In genomic region chr3:48686538-48687219, GRCh38 we compare ENCODE assay signal across 8 cellular contexts. TPM values are rescaled to one million over a fixed set of nuclear protein-coding genes. Genes with fewer than 3 reads are reported as not detected.
DNase-seq lines count a peak whose midpoint lies in the region; ATAC-seq and TF ChIP-seq lines count a peak whose summit lies in the region.

No MANE protein-coding gene starts in this region.

- intact Hi-C loops in MCF 10A (cut with micrococcal nuclease): loop anchor here (5.0 to 10.0 kb wide), 2 partner anchors 81 to 132 kb away; partner anchors contain the start of gene PFKFB4
- intact Hi-C loops in mammary epithelial cell (cut with micrococcal nuclease): no loop called here

- TF ChIP-seq POLR2A in upper lobe of left lung (IDR thresholded peaks at IDR 0.05): no peak

- dilution Hi-C loops in mammary epithelial cell (cut with HindIII; ENCODE audit: low sequenced_read_pairs): no loop called here

- H3K27ac Mint-ChIP-seq in MCF 10A (ENCODE audit: low read depth, unreplicated experiment) (peak overlapping the region; percentile 35), memory B cell (peak overlapping the region; percentile 89)
- H3K27ac Mint-ChIP-seq in activated naive CD8-positive, alpha-beta T cell treated with anti-CD3 and anti-CD28 coated beads, Interleukin-2, amount 50 U/mL, for 24 hours: no peak overlapping the region

- TF ChIP-seq CTCF in MCF 10A (IDR thresholded peaks at IDR 0.05; ENCODE audit: unreplicated experiment) (no peak), mammary epithelial cell (conservative IDR thresholded peaks at IDR 0.05 in 1 of 2, IDR thresholded peaks at IDR 0.05 in 1 of 2; ENCODE audit: extremely low read depth in 1 of 2, insufficient read depth in 1 of 2, low read depth in 1 of 2, low read length in 2 of 2) (no peak), upper lobe of left lung (IDR thresholded peaks at IDR 0.05) (no peak)

- H3K4me3 ChIP-seq in mammary epithelial cell (replicated peaks in 1 of 3; ENCODE audit: insufficient read depth in 1 of 3, low read depth in 2 of 3, low read length in 3 of 3) (no peak overlapping the region), upper lobe of left lung (peak overlapping the region in 3 of 4 donors; percentile 71 to 96 (median 91))

- H3K4me3 Mint-ChIP-seq in MCF 10A (ENCODE audit: unreplicated experiment): peak overlapping the region; percentile 73
- peak overlapping the region; percentile 85 for H3K4me3 Mint-ChIP-seq in activated naive CD8-positive, alpha-beta T cell treated with anti-CD3 and anti-CD28 coated beads, Interleukin-2, amount 50 U/mL, for 24 hours
- peak overlapping the region; percentile 96 for H3K4me3 Mint-ChIP-seq in memory B cell

- H3K9me3 ChIP-seq in mammary epithelial cell (replicated peaks; ENCODE audit: insufficient read depth, low read length): no peaks in the 10 kb centered on the region
- no peaks in the 10 kb centered on the region for H3K9me3 ChIP-seq in upper lobe of left lung

- CTCF ChIA-PET in MCF 10A (lab: Yijun Ruan, JAX): interaction anchor here (0.5 to 1.8 kb wide), 13 partner anchors 9 to 382 kb away, joined by 3 to 16 read pairs (median 4); partner anchors contain the start of gene PFKFB4
- CTCF ChIA-PET in mammary epithelial cell (lab: Charles Lee; ENCODE audit: low non-redundant PET): interaction anchor here (1.4 kb wide), 1 partner anchor 53 kb away, joined by 3 read pairs; no protein-coding TSS in a partner anchor

- in situ Hi-C loops in mammary epithelial cell (cut with MboI; ENCODE audit: low sequenced_read_pairs in 2 of 2): no loop called here

- DNase-seq in MCF 10A (ENCODE audit: unreplicated experiment) (no peak), mammary epithelial cell (no peak), memory B cell (ENCODE audit: low spot score in 2 of 2) (no peak), upper lobe of left lung (no peak), 8988T (no peak), NCI-H1092 treated with DMSO at 0.1 percent for 48 hours (lab: John Stamatoyannopoulos, UW) (no peak)
- no peak for DNase-seq in activated naive CD8-positive, alpha-beta T cell treated with anti-CD3 and anti-CD28 coated beads, Interleukin-2, amount 50 U/mL, for 24 hours

- H3K36me3 ChIP-seq in mammary epithelial cell (ENCODE audit: insufficient read depth, low read length) (peaks cover 32% of the 10 kb centered on the region), upper lobe of left lung (peaks cover 26 to 53% (median 48%) of the 10 kb centered on the region in 4 donors)

- H3K27ac ChIP-seq in mammary epithelial cell (ENCODE audit: insufficient read depth, low read depth, low read length) (no peak overlapping the region), upper lobe of left lung (peak overlapping the region in 3 of 4 donors; percentile 88 to 92 (median 88))

- WGBS in mammary epithelial cell (ENCODE audit: low coverage, missing lambda C conversion rate): 42% methylated on average over 9 of the region's 10 CpGs
- 52 to 61% methylated on average over 10 of the region's 10 CpGs for WGBS in upper lobe of left lung, 2 donors

- H3K36me3 Mint-ChIP-seq in MCF 10A (ENCODE audit: insufficient read depth, unreplicated experiment) (peaks cover 76% of the 10 kb centered on the region), memory B cell (peaks cover 21% of the 10 kb centered on the region)
- peaks cover 18% of the 10 kb centered on the region for H3K36me3 Mint-ChIP-seq in activated naive CD8-positive, alpha-beta T cell treated with anti-CD3 and anti-CD28 coated beads, Interleukin-2, amount 50 U/mL, for 24 hours (ENCODE audit: low read depth)

- no peak overlapping the region for H2AFZ ChIP-seq in mammary epithelial cell (ENCODE audit: low read depth, low read length)

- H3K4me1 ChIP-seq in mammary epithelial cell (ENCODE audit: insufficient read depth, low read length) (peaks cover 32% of the 10 kb centered on the region), upper lobe of left lung (peaks cover 23 to 31% (median 26%) of the 10 kb centered on the region in 4 donors)

- H3K4me1 Mint-ChIP-seq in MCF 10A (ENCODE audit: insufficient read depth, unreplicated experiment): peaks cover 34% of the 10 kb centered on the region
- H3K4me1 Mint-ChIP-seq in activated naive CD8-positive, alpha-beta T cell treated with anti-CD3 and anti-CD28 coated beads, Interleukin-2, amount 50 U/mL, for 24 hours: peaks cover 16% of the 10 kb centered on the region
- H3K4me1 Mint-ChIP-seq in memory B cell: peaks cover 17% of the 10 kb centered on the region

- BruUV-seq in MCF 10A (replicated peaks; lab: Mats Ljungman, UMichigan) (no TSS peak), mammary epithelial cell (replicated peaks; lab: Mats Ljungman, UMichigan) (no TSS peak)

- H3K9me3 Mint-ChIP-seq in MCF 10A (ENCODE audit: unreplicated experiment) (no peaks in the 10 kb centered on the region), memory B cell (no peaks in the 10 kb centered on the region)
- no peaks in the 10 kb centered on the region for H3K9me3 Mint-ChIP-seq in activated naive CD8-positive, alpha-beta T cell treated with anti-CD3 and anti-CD28 coated beads, Interleukin-2, amount 50 U/mL, for 24 hours

- ATAC-seq in activated naive CD8-positive, alpha-beta T cell treated with anti-CD3 and anti-CD28 coated beads, Interleukin-2, amount 50 U/mL, for 24 hours: no peak
- ATAC-seq in memory B cell (ENCODE audit: low read depth): no peak
- ATAC-seq in upper lobe of left lung (ENCODE audit: low FRiP score in 2 of 2): no peak
- ATAC-seq in HG03139 (IDR thresholded peaks at IDR 0.05; ENCODE audit: unreplicated experiment): no peak

- no peaks in the 10 kb centered on the region for H3K27me3 ChIP-seq in mammary epithelial cell (ENCODE audit: insufficient read depth, low read length)
- no peaks in the 10 kb centered on the region for H3K27me3 ChIP-seq in upper lobe of left lung

- H3K4me2 ChIP-seq in mammary epithelial cell (ENCODE audit: insufficient read depth, low read depth, low read length): no peak overlapping the region

- TF ChIP-seq EP300 in upper lobe of left lung (IDR thresholded peaks at IDR 0.05): no peak

- H3K9ac ChIP-seq in mammary epithelial cell (ENCODE audit: insufficient read depth, low read length): no peak overlapping the region

- POLR2A ChIA-PET in MCF 10A (lab: Yijun Ruan, JAX): interaction anchor here (0.5 to 1.9 kb wide), 12 partner anchors 9 to 419 kb away, joined by 3 to 17 read pairs (median 4); partner anchors contain the start of genes CCDC51, CELSR3, IP6K2 and PFKFB4

- H4K20me1 ChIP-seq in mammary epithelial cell (ENCODE audit: insufficient read depth, low read length): no peaks in the 10 kb centered on the region

- peaks cover 53% of the 10 kb centered on the region for H3K79me2 ChIP-seq in mammary epithelial cell (ENCODE audit: insufficient read depth, low read length)

- no peaks in the 10 kb centered on the region for H3K27me3 Mint-ChIP-seq in MCF 10A (ENCODE audit: insufficient read depth, unreplicated experiment)
- no peaks in the 10 kb centered on the region for H3K27me3 Mint-ChIP-seq in activated naive CD8-positive, alpha-beta T cell treated with anti-CD3 and anti-CD28 coated beads, Interleukin-2, amount 50 U/mL, for 24 hours
- H3K27me3 Mint-ChIP-seq in memory B cell: no peaks in the 10 kb centered on the region

RNA-seq across cellular contexts. Expression of gene NCKIPSD, which starts 1.0 kb away (rescaled TPM):
- total RNA-seq in MCF 10A (2022) (23.8 and 26.9 TPM in 2 replicates), mammary epithelial cell (10 to 100 TPM; 14.8 to 21.1 TPM), upper lobe of left lung (10 to 100 TPM; 17.8 to 55.5 (median 21.8) TPM)
- 23.8 TPM for polyA plus RNA-seq in mammary epithelial cell
- polyA minus RNA-seq in mammary epithelial cell: 14.0 TPM

RNA-seq across cellular contexts. Expression of gene CELSR3, which starts 24.0 kb away (rescaled TPM):
- total RNA-seq in MCF 10A (2022): 17.6 and 21.5 TPM in 2 replicates
- total RNA-seq in mammary epithelial cell: 1 to 10 TPM; 1.7 to 2.2 TPM
- 0.51 TPM for polyA plus RNA-seq in mammary epithelial cell
- 1.8 TPM for polyA minus RNA-seq in mammary epithelial cell
- 10 to 100 TPM in 1 of 6 donors, 1 to 10 TPM in 4, under 1 TPM in 1; 0.76 to 10.5 (median 1.5) TPM for total RNA-seq in upper lobe of left lung

RNA-seq across cellular contexts. Expression of gene IP6K2, which starts 30.3 kb away (rescaled TPM):
- total RNA-seq in MCF 10A (2022) (99.3 and 117 TPM in 2 replicates), mammary epithelial cell (10 to 100 TPM; 62.7 to 95.8 TPM), upper lobe of left lung (100 to 1,000 TPM in 1 of 6 donors, 10 to 100 TPM in 5; 53.3 to 106 (median 65.4) TPM)
- 94.7 TPM for polyA plus RNA-seq in mammary epithelial cell
- 33.8 TPM for polyA minus RNA-seq in mammary epithelial cell

RNA-seq across cellular contexts. Expression of gene SLC26A6, which starts 51.4 kb away (rescaled TPM):
- 47.4 and 63.3 TPM in 2 replicates for total RNA-seq in MCF 10A (2022)
- 10 to 100 TPM; 29.5 to 47.7 TPM for total RNA-seq in mammary epithelial cell
- 38.9 TPM for polyA plus RNA-seq in mammary epithelial cell
- polyA minus RNA-seq in mammary epithelial cell: 44.6 TPM
- total RNA-seq in upper lobe of left lung: 10 to 100 TPM; 10.5 to 66.0 (median 20.4) TPM

Comparison
In these comparisons a context has a peak if more than half of its experiments do, and no peak if none do; other contexts are left out.
1. H3K4me3 ChIP-seq: peak in upper lobe of left lung (3 of 4); none in mammary epithelial cell (0 of 3).
2. Peak in every context shown above with its lines, with median percentiles within 50 percentile points of each other: H3K4me3 Mint-ChIP-seq.